In genomic region chr14:50100824-50101223, GRCh38 we compare ENCODE assay signal across 25 cellular contexts. TPM values are rescaled to one million over a fixed set of nuclear protein-coding genes. Genes with fewer than 3 reads are reported as not detected.
A peak's percentile ranks its signal among the peaks of the same experiment; 100 is the strongest.
DNase-seq lines count a peak whose midpoint lies in the region; ATAC-seq, FAIRE-seq and TF ChIP-seq lines count a peak whose summit lies in the region.
"Had no signal": no experiment of that assay in that cellular context is flagged by ENCODE, and none has a peak within 500 bp of the region (broad histone marks: within the 10 kb centered on the region; RNA-seq: fewer than 3 reads in every experiment).

No MANE protein-coding gene starts in this region.

- peaks cover 40% of the 10 kb centered on the region for H3K36me3 Mint-ChIP-seq in activated CD4-positive, alpha-beta T cell treated with anti-CD3 and anti-CD28 coated beads, Interleukin-2, amount 10 ng/mL, durations not matched to agents 7 days and 5 days (ENCODE audit: low read depth)
- peaks cover 24% of the 10 kb centered on the region for H3K36me3 Mint-ChIP-seq in stimulated activated memory B cell treated with anti-CD40 and anti-IgM and Interleukin-4, amounts not matched to agents 10 μg/mL and 1 μg/mL and 100 μg/mL, for 72 hours

- H3K4me1 ChIP-seq in Peyer's patch = peaks cover 0 to 6% (median 2%) of the 10 kb centered on the region in 4 donors
- H3K4me1 ChIP-seq in esophagus squamous epithelium = peaks cover 0 to 25% (median 0%) of the 10 kb centered on the region in 3 donors

- no peak overlapping the region for H3K4me3 Mint-ChIP-seq in activated CD4-positive, alpha-beta T cell treated with anti-CD3 and anti-CD28 coated beads, Interleukin-2, amount 10 ng/mL, durations not matched to agents 7 days and 5 days
- no peak overlapping the region for H3K4me3 Mint-ChIP-seq in stimulated activated memory B cell treated with anti-CD40 and anti-IgM and Interleukin-4, amounts not matched to agents 10 μg/mL and 1 μg/mL and 100 μg/mL, for 72 hours
- H3K4me3 Mint-ChIP-seq: activated naive CD4-positive, alpha-beta T cell treated with anti-CD3 and anti-CD28 coated beads for 36 hours had no signal

- H3K4me3 ChIP-seq in Peyer's patch = no peak overlapping the region
- H3K4me3 ChIP-seq in esophagus squamous epithelium = no peak overlapping the region
- H3K4me3 ChIP-seq: coronary artery, heart left ventricle, prostate gland had no signal

- intact Hi-C loops in esophagus squamous epithelium (cut with DNase I) = loop anchor here (10.0 kb wide), 1 partner anchor 216 kb away; no protein-coding TSS in a partner anchor
- intact Hi-C loops in sciatic nerve (cut with DNase I) = loop anchor here (10.0 kb wide), 1 partner anchor 226 kb away; no protein-coding TSS in a partner anchor

- H3K4me1 Mint-ChIP-seq in activated CD4-positive, alpha-beta T cell treated with anti-CD3 and anti-CD28 coated beads, Interleukin-2, amount 10 ng/mL, durations not matched to agents 7 days and 5 days = peaks cover 76% of the 10 kb centered on the region
- peaks cover 41% of the 10 kb centered on the region for H3K4me1 Mint-ChIP-seq in stimulated activated memory B cell treated with anti-CD40 and anti-IgM and Interleukin-4, amounts not matched to agents 10 μg/mL and 1 μg/mL and 100 μg/mL, for 72 hours

- 86 to 90% methylated on average over 2 of the region's 2 CpGs for WGBS in esophagus squamous epithelium, 2 donors

- FAIRE-seq in GM12892 (lab: Jason Lieb, UNC) = no peak
- FAIRE-seq: A204.1, H54 had no signal

- H3K27me3 Mint-ChIP-seq in activated CD4-positive, alpha-beta T cell treated with anti-CD3 and anti-CD28 coated beads, Interleukin-2, amount 10 ng/mL, durations not matched to agents 7 days and 5 days = no peaks in the 10 kb centered on the region
- H3K27me3 Mint-ChIP-seq in stimulated activated memory B cell treated with anti-CD40 and anti-IgM and Interleukin-4, amounts not matched to agents 10 μg/mL and 1 μg/mL and 100 μg/mL, for 72 hours = no peaks in the 10 kb centered on the region

- H3K9me3 ChIP-seq in Peyer's patch = no peaks in the 10 kb centered on the region
- no peaks in the 10 kb centered on the region for H3K9me3 ChIP-seq in esophagus squamous epithelium
- H3K9me3 ChIP-seq: Caco-2, heart left ventricle, prostate gland had no signal

- TF ChIP-seq CTCF in Peyer's patch (IDR thresholded peaks at IDR 0.05) = no peak
- TF ChIP-seq CTCF in esophagus squamous epithelium (IDR thresholded peaks at IDR 0.05) = no peak

- peaks cover under 1% of the 10 kb centered on the region for H3K9me3 Mint-ChIP-seq in activated CD4-positive, alpha-beta T cell treated with anti-CD3 and anti-CD28 coated beads, Interleukin-2, amount 10 ng/mL, durations not matched to agents 7 days and 5 days
- H3K9me3 Mint-ChIP-seq in stimulated activated memory B cell treated with anti-CD40 and anti-IgM and Interleukin-4, amounts not matched to agents 10 μg/mL and 1 μg/mL and 100 μg/mL, for 72 hours = no peaks in the 10 kb centered on the region
- H3K9me3 Mint-ChIP-seq: activated naive CD4-positive, alpha-beta T cell treated with anti-CD3 and anti-CD28 coated beads for 36 hours had no signal

- H3K27me3 ChIP-seq in Peyer's patch = no peaks in the 10 kb centered on the region
- H3K27me3 ChIP-seq in esophagus squamous epithelium = no peaks in the 10 kb centered on the region
- H3K27me3 ChIP-seq: foreskin keratinocyte, heart left ventricle had no signal

- no peak for ATAC-seq in stimulated activated memory B cell treated with anti-CD40 and anti-IgM and Interleukin-4, amounts not matched to agents 10 μg/mL and 1 μg/mL and 100 μg/mL, for 72 hours
- ATAC-seq in GM18907 (IDR thresholded peaks at IDR 0.05; ENCODE audit: unreplicated experiment) (no peak), sciatic nerve (no peak)
- ATAC-seq: foreskin keratinocyte, heart left ventricle had no signal

- H3K36me3 ChIP-seq in Peyer's patch (no peaks in the 10 kb centered on the region), esophagus squamous epithelium (no peaks in the 10 kb centered on the region)
- H3K36me3 ChIP-seq: prostate gland had no signal

- no peak for TF ChIP-seq POLR2A in Peyer's patch (IDR thresholded peaks at IDR 0.05)
- no peak for TF ChIP-seq POLR2A in esophagus squamous epithelium (IDR thresholded peaks at IDR 0.05)
- no peak for TF ChIP-seq POLR2A in GM12892 (IDR thresholded peaks at IDR 0.05; ENCODE audit: low read depth, low read length)

- POLR2A ChIA-PET in activated CD4-positive, alpha-beta T cell treated with anti-CD3 and anti-CD28 coated beads, Interleukin-2, amount 10 ng/mL, durations not matched to agents 7 days and 5 days (lab: Charles Lee) = no interaction called here

- no peak for DNase-seq in activated CD4-positive, alpha-beta T cell treated with anti-CD3 and anti-CD28 coated beads, Interleukin-2, amount 10 ng/mL, durations not matched to agents 7 days and 5 days
- DNase-seq in activated CD4-positive, alpha-beta T cell treated with anti-CD3 and anti-CD28 coated beads, Interleukin-2, amount 50 U/mL, for 4 hours = no peak
- DNase-seq in Peyer's patch (no peak), esophagus squamous epithelium (lab: John Stamatoyannopoulos, UW) (no peak), sciatic nerve (ENCODE audit: low spot score) (no peak), GM12892 (ENCODE audit: insufficient read length) (no peak)
- DNase-seq: activated CD4-positive, alpha-beta T cell treated with anti-CD3 and anti-CD28 coated beads for 1 hour; activated naive CD4-positive, alpha-beta T cell treated with anti-CD3 and anti-CD28 coated beads for 36 hours; aorta; Caco-2; DMS79; foreskin keratinocyte; GDM1; heart left ventricle; NCI-H1092; NCI-H1694 treated with DMSO at 0.1 percent for 48 hours; NCI-H510A treated with DMSO at 0.1 percent for 48 hours; stimulated activated CD4-positive, alpha-beta T cell treated with anti-CD3 and anti-CD28 coated beads, Interleukin-15, amount 100 ng/mL, for 24 hours; stimulated activated naive CD4-positive, alpha-beta T cell treated with Interleukin-2 at 50 U/mL for 16 hours had no signal

- H3K27ac Mint-ChIP-seq in activated CD4-positive, alpha-beta T cell treated with anti-CD3 and anti-CD28 coated beads, Interleukin-2, amount 10 ng/mL, durations not matched to agents 7 days and 5 days = peak overlapping the region; percentile 5
- H3K27ac Mint-ChIP-seq in stimulated activated memory B cell treated with anti-CD40 and anti-IgM and Interleukin-4, amounts not matched to agents 10 μg/mL and 1 μg/mL and 100 μg/mL, for 72 hours = peak overlapping the region; percentile 15
- H3K27ac Mint-ChIP-seq: activated naive CD4-positive, alpha-beta T cell treated with anti-CD3 and anti-CD28 coated beads for 36 hours had no signal

- H3K27ac ChIP-seq in Peyer's patch (peak overlapping the region in 3 of 4 donors; percentile 19 to 80 (median 32)), esophagus squamous epithelium (peak overlapping the region in 3 of 4 donors; percentile 40 to 66 (median 65))
- H3K27ac ChIP-seq: coronary artery, foreskin keratinocyte, heart left ventricle had no signal

- CTCF ChIA-PET in activated CD4-positive, alpha-beta T cell treated with anti-CD3 and anti-CD28 coated beads, Interleukin-2, amount 10 ng/mL, durations not matched to agents 7 days and 5 days (lab: Charles Lee) = interaction anchor here (0.7 to 11.1 kb wide), 3 partner anchors 236 to 252 kb away, joined by 5 to 130 read pairs (median 5); partner anchors contain the start of gene NEMF

RNA-seq across cellular contexts. Expression of gene VCPKMT, which starts 15.5 kb away (rescaled TPM):
- total RNA-seq in activated CD4-positive, alpha-beta T cell treated with anti-CD3 and anti-CD28 coated beads, Interleukin-2, amount 10 ng/mL, durations not matched to agents 7 days and 5 days = 10 to 100 TPM in 1 of 2 experiments, 1 to 10 TPM in 1; 9.8 to 11.3 TPM
- total RNA-seq in Peyer's patch (1 to 10 TPM; 5.8 to 10.0 (median 7.0) TPM), esophagus squamous epithelium (1 to 10 TPM; 3.9 to 8.6 (median 4.8) TPM), sciatic nerve (6.7 TPM)
- polyA plus RNA-seq in GM12892 (2012; ENCODE audit: missing spikeins) = 10.9 TPM
